ENCODE assay signal across 18 cellular contexts in genomic region chr5:43203373-43203772, GRCh38. TPM values are rescaled to one million over a fixed set of nuclear protein-coding genes. Genes with fewer than 3 reads are reported as not detected.
"Had no signal": no experiment of that assay in that cellular context is flagged by ENCODE, and none has a peak within 500 bp of the region (broad histone marks: within the 10 kb centered on the region; RNA-seq: fewer than 3 reads in every experiment).

No MANE protein-coding gene starts in this region.

- ATAC-seq: activated naive CD4-positive, alpha-beta T cell treated with anti-CD3 and anti-CD28 coated beads, Interleukin-2, amount 50 U/mL, for 72 hours; left ventricle myocardium superior; natural killer cell treated with Interleukin-12 subunit alpha and Interleukin-12 subunit beta and Interleukin-15 and Interleukin-18, amount 100 ng/mL, for 72 hours; sciatic nerve; stimulated activated memory B cell treated with anti-CD40 and anti-IgM and Interleukin-4, amounts not matched to agents 10 μg/mL and 1 μg/mL and 100 μg/mL, for 72 hours; T-helper 17 cell had no signal

- H3K4me3 ChIP-seq: breast epithelium, dorsolateral prefrontal cortex, hepatocyte, spleen had no signal

- H3K27ac ChIP-seq: breast epithelium, dorsolateral prefrontal cortex, hepatocyte, spleen had no signal

- DNase-seq: activated B cell treated with CpG ODN at 0.5 μM for 24 hours; activated CD4-positive, alpha-beta T cell treated with anti-CD3 and anti-CD28 coated beads, Interleukin-2, amount 50 U/mL, for 1 hour; activated effector memory CD4-positive, alpha-beta T cell treated with Interleukin-2 at 50 U/mL for 16 hours; amniotic stem cell; dorsolateral prefrontal cortex; left ventricle myocardium superior; mesenchymal stem cell; spleen; stimulated activated CD4-positive, alpha-beta T cell treated with anti-CD3 and anti-CD28 coated beads, Interleukin-1b, Interleukin-23, amount 100 ng/mL, for 48 hours; substantia nigra; T-helper 17 cell; trophoblast cell had no signal

- H3K4me1 ChIP-seq: breast epithelium, spleen had no signal

- H2AFZ ChIP-seq: hepatocyte had no signal

- H3K4me2 ChIP-seq: hepatocyte had no signal

- H3K36me3 ChIP-seq: breast epithelium, spleen had no signal

- H3K27me3 ChIP-seq: breast epithelium, dorsolateral prefrontal cortex, hepatocyte had no signal

- H3K9me3 ChIP-seq: breast epithelium, spleen had no signal

RNA-seq across cellular contexts. Expression of gene NIM1K, which starts 11.3 kb away (rescaled TPM):
- total RNA-seq: hepatocyte had no signal
- polyA plus RNA-seq: hepatocyte had no signal
